Comparison of ENCODE assay signal across 14 cellular contexts in genomic region chr11:32671051-32671450, GRCh38.
DNase-seq lines count a peak whose midpoint lies in the region; ATAC-seq and TF ChIP-seq lines count a peak whose summit lies in the region.
"Had no signal": no experiment of that assay in that cellular context is flagged by ENCODE, and none has a peak within 500 bp of the region (broad histone marks: within the 10 kb centered on the region; RNA-seq: fewer than 3 reads in every experiment).

No MANE protein-coding gene starts in this region.

- H3K4me3 ChIP-seq in heart left ventricle (no peak overlapping the region), right atrium auricular region (no peak overlapping the region), fibroblast of pulmonary artery (replicated peaks; ENCODE audit: low read depth, low read length) (no peak overlapping the region), Caco-2 (ENCODE audit: low read depth, low read length) (no peak overlapping the region)
- H3K4me3 ChIP-seq: GM12878 had no signal

- POLR2A ChIA-PET in Caco-2 (lab: Charles Lee), result no interaction called here

- H3K4me1 ChIP-seq in heart left ventricle (peaks cover 0 to 7% (median 0%) of the 10 kb centered on the region in 12 donors), right atrium auricular region (no peaks in the 10 kb centered on the region), Caco-2 (no peaks in the 10 kb centered on the region)

- peak; percentile 83 to 89 (median 87) for ATAC-seq in heart left ventricle
- ATAC-seq in left ventricle myocardium superior, result peak; percentile 85
- ATAC-seq: GM12878 had no signal

- H3K36me3 Mint-ChIP-seq in Caco-2 (ENCODE audit: insufficient read depth, unreplicated experiment) (no peaks in the 10 kb centered on the region), type B pancreatic cell (no peaks in the 10 kb centered on the region)

- DNase-seq in heart left ventricle (no peak), right atrium auricular region (ENCODE audit: low spot score) (no peak), fibroblast of pulmonary artery (ENCODE audit: low read depth) (peak; percentile 8), left ventricle myocardium superior (no peak), Caco-2 (no peak), NCI-H524 (lab: John Stamatoyannopoulos, UW) (no peak), type B pancreatic cell (ENCODE audit: extremely low spot score, unreplicated experiment) (no peak)
- DNase-seq: C1 segment of cervical spinal cord; CD4-positive, alpha-beta T cell; DMS79; GOT3; H9 had no signal

- peaks cover 2% of the 10 kb centered on the region for H3K27me3 Mint-ChIP-seq in Caco-2 (ENCODE audit: insufficient read depth, unreplicated experiment)
- H3K27me3 Mint-ChIP-seq in type B pancreatic cell, result no peaks in the 10 kb centered on the region

- intact Hi-C loops in heart left ventricle (cut with DNase I), result no loop called here
- intact Hi-C loops in left ventricle myocardium superior (cut with micrococcal nuclease), result no loop called here
- intact Hi-C loops in Caco-2 (cut with micrococcal nuclease; ENCODE audit: unreplicated experiment), result no loop called here

- WGBS in heart left ventricle, 4 donors, result 8 to 52% (median 32%) methylated on average over 1 of the region's 1 CpG

- H3K9me3 ChIP-seq in heart left ventricle (peaks cover 0 to 18% (median 0%) of the 10 kb centered on the region in 12 donors), right atrium auricular region (peaks cover 0 to 9% of the 10 kb centered on the region in 2 donors), Caco-2 (peaks cover 2% of the 10 kb centered on the region)

- TF ChIP-seq CTCF in heart left ventricle (IDR thresholded peaks at IDR 0.05) (no peak), right atrium auricular region (IDR thresholded peaks at IDR 0.05) (no peak), fibroblast of pulmonary artery (IDR thresholded peaks at IDR 0.05; ENCODE audit: low read length, missing control alignments) (no peak), Caco-2 (IDR thresholded peaks at IDR 0.05; ENCODE audit: insufficient read depth in 1 of 2, low read depth in 1 of 2, low read length in 1 of 2, severe bottlenecking in 1 of 2, unreplicated experiment in 1 of 2) (no peak), type B pancreatic cell (conservative IDR thresholded peaks at IDR 0.05) (no peak)

- no peak overlapping the region for H3K27ac Mint-ChIP-seq in Caco-2 (ENCODE audit: unreplicated experiment)
- H3K27ac Mint-ChIP-seq in type B pancreatic cell, result no peak overlapping the region
- H3K27ac Mint-ChIP-seq: B cell; CD4-positive, alpha-beta T cell; H9 had no signal

- no TSS peak for BruUV-seq in Caco-2 (replicated peaks; lab: Mats Ljungman, UMichigan)

- H3K4me3 Mint-ChIP-seq in Caco-2 (ENCODE audit: unreplicated experiment), result no peak overlapping the region
- no peak overlapping the region for H3K4me3 Mint-ChIP-seq in type B pancreatic cell
- H3K4me3 Mint-ChIP-seq: B cell; CD4-positive, alpha-beta T cell; H9 had no signal

- H3K27me3 ChIP-seq in heart left ventricle (peaks cover 0 to 3% (median 0%) of the 10 kb centered on the region in 9 donors), right atrium auricular region (no peaks in the 10 kb centered on the region), Caco-2 (replicated peaks; ENCODE audit: control insufficient read depth, insufficient read depth, low read length) (no peaks in the 10 kb centered on the region)

- H3K9me3 Mint-ChIP-seq in Caco-2 (ENCODE audit: unreplicated experiment), result no peaks in the 10 kb centered on the region
- no peaks in the 10 kb centered on the region for H3K9me3 Mint-ChIP-seq in type B pancreatic cell

- H3K27ac ChIP-seq in heart left ventricle (no peak overlapping the region), right atrium auricular region (no peak overlapping the region)

- CTCF ChIA-PET in Caco-2 (lab: Charles Lee), result no interaction called here

- no peaks in the 10 kb centered on the region for H3K36me3 ChIP-seq in heart left ventricle
- H3K36me3 ChIP-seq in right atrium auricular region, result no peaks in the 10 kb centered on the region
- no peaks in the 10 kb centered on the region for H3K36me3 ChIP-seq in Caco-2 (ENCODE audit: control insufficient read depth, insufficient read depth, low read length)

- TF ChIP-seq POLR2A in heart left ventricle (IDR thresholded peaks at IDR 0.05), result no peak

- H3K4me1 Mint-ChIP-seq in Caco-2 (ENCODE audit: low read depth, unreplicated experiment), result no peaks in the 10 kb centered on the region
- no peaks in the 10 kb centered on the region for H3K4me1 Mint-ChIP-seq in type B pancreatic cell (ENCODE audit: unreplicated experiment)
- H3K4me1 Mint-ChIP-seq: B cell, H9 had no signal
